ENCODE assay signal across 8 cellular contexts in the genomic region with DNA sequence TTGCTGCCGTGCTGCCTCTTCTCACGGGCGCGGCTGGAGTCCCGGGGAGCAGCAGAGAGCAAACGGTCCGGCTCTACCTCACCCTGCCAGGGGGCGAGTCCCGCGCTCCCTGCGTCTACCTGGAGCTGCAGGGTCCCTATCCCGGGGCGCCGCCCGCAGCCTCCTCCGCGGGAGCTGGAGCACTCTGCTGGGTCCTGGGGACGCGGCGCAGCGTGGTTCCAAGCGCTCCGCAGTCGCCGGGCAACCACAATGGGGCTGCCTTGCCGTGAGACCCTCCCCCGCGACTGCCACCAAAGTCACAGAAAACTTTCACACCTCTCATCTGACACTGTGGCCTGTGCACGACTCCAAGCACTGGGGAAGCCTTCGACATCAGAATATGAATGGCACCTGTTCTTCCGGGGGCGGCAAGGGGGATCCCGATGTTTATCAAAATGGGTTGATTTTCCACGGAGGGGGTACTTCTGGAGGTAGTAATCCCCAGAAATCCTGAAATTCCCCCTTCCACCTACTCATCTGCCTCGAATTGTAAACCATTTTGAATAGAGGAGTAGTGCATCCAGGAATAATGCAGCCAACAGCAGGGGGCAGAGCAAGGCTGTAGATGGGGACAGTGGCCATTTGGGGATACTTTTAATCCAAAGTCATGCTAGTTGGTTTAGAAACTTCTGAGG. TPM values are rescaled to one million over a fixed set of nuclear protein-coding genes. Genes with fewer than 3 reads are reported as not detected.
DNase-seq lines count a peak whose midpoint lies in the region; ATAC-seq and TF ChIP-seq lines count a peak whose summit lies in the region.

TSS of gene C12orf42 (minus strand) at position 186 of the 674 bp plus-strand sequence. CDS start 17,542 bp downstream, outside the sequence.

- H3K9me3 ChIP-seq in ES-I3 (ENCODE audit: control insufficient read depth, insufficient read depth, low read length) (no peaks in the 10 kb centered on the region; the same call in 1 of the 2 replicates), stomach smooth muscle (ENCODE audit: control insufficient read depth in 2 of 2, low read length in 2 of 2) (peaks cover 0 to 2% of the 10 kb centered on the region in 2 donors), ovary (no peaks in the 10 kb centered on the region)

- ATAC-seq in GM21619 (IDR thresholded peaks at IDR 0.05; ENCODE audit: unreplicated experiment): peak; percentile 34
- ATAC-seq in T-cell (replicated peaks in 1 of 4): peak; percentile 52 to 61 (median 56)

- peak within 1 kb of the TSS; percentile 44 to 73 for H3K27ac Mint-ChIP-seq in T-cell

- no peaks in the 10 kb centered on the region for H3K36me3 Mint-ChIP-seq in T-cell

- intact Hi-C loops in ovary (cut with DNase I): no loop called here

- H3K4me3 ChIP-seq in Jurkat, Clone E6-1 (ENCODE audit: low read length): peak within 1 kb of the TSS; percentile 51
- H3K4me3 ChIP-seq in stomach smooth muscle (ENCODE audit: low read length in 2 of 2): peak within 1 kb of the TSS; percentile 51 to 62
- H3K4me3 ChIP-seq in ovary: no peak within 1 kb of the TSS

- DNase-seq in Jurkat, Clone E6-1 (ENCODE audit: low read depth, low spot score): peak; percentile 18
- DNase-seq in T-cell (peak in 14 of 34 experiments; percentile 4 to 29 (median 12)), lung microvascular endothelial cell (ENCODE audit: low read depth in 2 of 2) (peak; percentile 19 to 57), ovary (no peak)
- peak; percentile 34 for DNase-seq in effector CD8-positive, alpha-beta T cell (lab: John Stamatoyannopoulos, UW)

- H3K4me3 Mint-ChIP-seq in T-cell: peak within 1 kb of the TSS; percentile 67 to 93 (median 75)

- 0 to 1% (median 0%) methylated on average over 27 to 35 of the region's 35 CpGs for WGBS in ovary, 3 donors

- no peaks in the 10 kb centered on the region for H3K4me1 ChIP-seq in ES-I3 (ENCODE audit: insufficient read depth, low read length)
- H3K4me1 ChIP-seq in stomach smooth muscle (ENCODE audit: control insufficient read depth, insufficient read depth, low read length): peaks cover 7% of the 10 kb centered on the region
- H3K4me1 ChIP-seq in ovary (ENCODE audit: insufficient read depth): no peaks in the 10 kb centered on the region

- CTCF ChIA-PET in T-cell (lab: Charles Lee): interaction anchor here (0.7 to 1.4 kb wide), 4 partner anchors 39 to 480 kb away, joined by 3 to 5 read pairs (median 4); no protein-coding TSS in a partner anchor

- peak within 1 kb of the TSS; percentile 51; the same call in 1 of the 2 replicates for H3K9ac ChIP-seq in ES-I3 (ENCODE audit: low read depth, low read length)
- no peak within 1 kb of the TSS for H3K9ac ChIP-seq in stomach smooth muscle (ENCODE audit: low read length in 2 of 2)

- H3K4me1 Mint-ChIP-seq in T-cell: peaks cover 16 to 23% (median 18%) of the 10 kb centered on the region in 3 donors

- TF ChIP-seq CTCF in ovary (IDR thresholded peaks at IDR 0.05): no peak

- H3K27ac ChIP-seq in stomach smooth muscle (ENCODE audit: low read length) (no peak within 1 kb of the TSS), ovary (no peak within 1 kb of the TSS)

- H3K27me3 ChIP-seq in stomach smooth muscle (ENCODE audit: control insufficient read depth in 1 of 2, insufficient read depth in 2 of 2, low read length in 2 of 2) (peaks cover 21 to 33% of the 10 kb centered on the region in 2 donors), ovary (no peaks in the 10 kb centered on the region)

- POLR2A ChIA-PET in T-cell (lab: Charles Lee): interaction anchor here (0.6 to 0.7 kb wide), 4 partner anchors 19 to 1731 kb away, joined by 3 to 5 read pairs (median 4); no protein-coding TSS in a partner anchor

- no peak for TF ChIP-seq POLR2A in ovary (IDR thresholded peaks at IDR 0.05)

- peaks cover 3 to 38% of the 10 kb centered on the region in 2 donors for H3K27me3 Mint-ChIP-seq in T-cell

- peaks cover 5 to 6% (median 5%) of the 10 kb centered on the region in 3 donors for H3K9me3 Mint-ChIP-seq in T-cell

- TF ChIP-seq EP300 in ovary (IDR thresholded peaks at IDR 0.05): no peak

- H3K36me3 ChIP-seq in ES-I3 (ENCODE audit: insufficient read depth, low read length): no peaks in the 10 kb centered on the region
- no peaks in the 10 kb centered on the region for H3K36me3 ChIP-seq in stomach smooth muscle (ENCODE audit: control insufficient read depth in 2 of 2, insufficient read depth in 2 of 2, low read length in 2 of 2)
- H3K36me3 ChIP-seq in ovary: no peaks in the 10 kb centered on the region

RNA-seq across cellular contexts. Expression of gene C12orf42, which starts in this region (rescaled TPM):
- polyA plus RNA-seq in Jurkat, Clone E6-1 (2012; ENCODE audit: insufficient read depth, insufficient read length): not detected
- total RNA-seq in T-cell (10 to 100 TPM in 1 of 5 donors, 1 to 10 TPM in 4; 7.5 to 16.9 (median 9.2) TPM), lung microvascular endothelial cell (not detected in 2 replicates), ovary (not detected)
- polyA plus RNA-seq in ovary: not detected

Comparison
In these comparisons a context has a peak if more than half of its experiments do, and no peak if none do; other contexts are left out.
1. Peak in DNase-seq in lung microvascular endothelial cell; RNA of the gene not detected or under 1 TPM.
2. DNase-seq: peak in Jurkat, Clone E6-1 (single experiment) and effector CD8-positive, alpha-beta T cell (single experiment); none in ovary (0 of 5).